11 cellular contexts compared by ENCODE assay signal in the genomic region with DNA sequence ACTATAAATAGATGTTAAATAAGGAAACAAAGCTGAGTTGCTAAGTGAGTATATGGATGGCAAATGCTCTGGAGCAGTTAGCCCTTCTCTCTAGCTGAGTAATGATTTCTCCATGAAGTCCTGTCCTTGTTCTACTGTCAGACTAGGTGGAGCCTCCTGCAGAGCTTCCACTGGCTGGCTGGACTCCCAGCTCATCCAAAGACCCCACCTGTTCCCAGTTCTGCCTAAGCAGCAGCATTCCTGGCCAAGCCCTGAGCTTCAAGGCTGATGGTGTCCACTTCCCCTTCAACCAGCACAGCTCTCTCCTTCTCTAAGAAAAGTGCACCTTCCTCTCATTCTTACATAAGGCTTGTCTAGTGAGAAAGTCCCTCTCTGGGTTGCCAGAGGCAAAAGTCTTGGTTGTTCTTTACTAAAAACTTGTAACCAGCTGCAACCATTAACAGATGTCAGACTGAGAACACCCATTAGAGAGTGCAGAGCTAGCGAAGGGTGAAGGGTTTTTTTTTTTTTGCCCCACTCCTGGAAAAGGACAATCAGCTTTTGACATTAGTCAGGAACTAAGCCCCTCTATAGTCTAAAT. TPM values are rescaled to one million over a fixed set of nuclear protein-coding genes. Genes with fewer than 3 reads are reported as not detected.
DNase-seq lines count a peak whose midpoint lies in the region; ATAC-seq, FAIRE-seq and TF ChIP-seq lines count a peak whose summit lies in the region.
"Had no signal": no experiment of that assay in that cellular context is flagged by ENCODE, and none has a peak within 500 bp of the region (broad histone marks: within the 10 kb centered on the region; RNA-seq: fewer than 3 reads in every experiment).

No MANE protein-coding gene starts in this region.

- DNase-seq in G401 (ENCODE audit: low spot score) (peak; percentile 21), NCI-H446 treated with DMSO at 0.1 percent for 48 hours (lab: John Stamatoyannopoulos, UW) (peak; percentile 36), PC-9 (no peak), ACHN (no peak), kidney (no peak), endodermal cell (no peak)
- DNase-seq: DND-41, foreskin fibroblast, NCI-H524 treated with DMSO at 0.1 percent for 48 hours had no signal

- no peak for FAIRE-seq in kidney (lab: Jason Lieb, UNC)

- H2AFZ ChIP-seq in PC-9: no peak overlapping the region

- H3K4me3 Mint-ChIP-seq in endodermal cell: no peak overlapping the region

- TF ChIP-seq CTCF in PC-9 (conservative IDR thresholded peaks at IDR 0.05) (no peak), kidney (IDR thresholded peaks at IDR 0.05; ENCODE audit: borderline replicate concordance, extremely low read depth, insufficient read depth) (no peak), endodermal cell (conservative IDR thresholded peaks at IDR 0.05) (no peak)

- CTCF ChIA-PET in PC-9 (lab: Charles Lee): no interaction called here

- H3F3A ChIP-seq in PC-9 (ENCODE audit: insufficient read depth, low read depth): no peaks in the 10 kb centered on the region

- no peaks in the 10 kb centered on the region for H3K27me3 ChIP-seq in PC-9 (ENCODE audit: insufficient read depth, low read depth)
- no peaks in the 10 kb centered on the region for H3K27me3 ChIP-seq in endodermal cell (ENCODE audit: control insufficient read depth, insufficient read depth, low read length, poor library complexity, severe bottlenecking)

- in situ Hi-C loops in G401 (cut with HindIII; ENCODE audit: low sequenced_read_pairs): no loop called here
- in situ Hi-C loops in ACHN (cut with HindIII; ENCODE audit: low pct_ligation_motif_present, low pct_unique_long_range_greater_than_20kb, low sequenced_read_pairs): no loop called here

- peaks cover 14% of the 10 kb centered on the region for H3K4me1 Mint-ChIP-seq in endodermal cell

- peak; percentile 60 for ATAC-seq in GM19043 (IDR thresholded peaks at IDR 0.05; ENCODE audit: low read depth, unreplicated experiment)
- peak; percentile 66 for ATAC-seq in HG02884 (IDR thresholded peaks at IDR 0.05; ENCODE audit: unreplicated experiment)

- no peaks in the 10 kb centered on the region for H3K36me3 ChIP-seq in PC-9 (ENCODE audit: low read depth)
- no peaks in the 10 kb centered on the region for H3K36me3 ChIP-seq in kidney (ENCODE audit: control insufficient read depth in 1 of 2, insufficient read depth in 2 of 2, low read length in 2 of 2)
- no peaks in the 10 kb centered on the region for H3K36me3 ChIP-seq in endodermal cell (ENCODE audit: control insufficient read depth, insufficient read depth, low read length)

- intact Hi-C loops in PC-9 (cut with micrococcal nuclease; ENCODE audit: unreplicated experiment): no loop called here
- intact Hi-C loops in kidney (cut with DNase I): no loop called here

- BruUV-seq in PC-9 (replicated peaks; lab: Mats Ljungman, UMichigan): no TSS peak

- H3K27ac ChIP-seq in PC-9: no peak overlapping the region
- H3K27ac ChIP-seq in kidney (ENCODE audit: low read depth in 2 of 2, low read length in 2 of 2): no peak overlapping the region
- no peak overlapping the region for H3K27ac ChIP-seq in endodermal cell (ENCODE audit: low read depth, low read length)

- 92% methylated on average over 1 of the region's 1 CpG; no CpG with 5 or more reads in 1 of the 2 experiments for WGBS in endodermal cell (ENCODE audit: insufficient coverage in 1 of 2, insufficient read length in 1 of 2), 2 experiments

- peaks cover 10% of the 10 kb centered on the region for H3K27me3 Mint-ChIP-seq in endodermal cell (ENCODE audit: insufficient read depth)

- no peak overlapping the region for H3K27ac Mint-ChIP-seq in endodermal cell

- H3K4me1 ChIP-seq in PC-9 (replicated peaks; ENCODE audit: insufficient read depth) (no peaks in the 10 kb centered on the region), kidney (ENCODE audit: control insufficient read depth in 1 of 2, insufficient read depth in 1 of 2, low read depth in 1 of 2, low read length in 2 of 2) (peaks cover 4 to 8% of the 10 kb centered on the region in 2 donors), endodermal cell (ENCODE audit: control insufficient read depth, insufficient read depth, low read length) (no peaks in the 10 kb centered on the region)

- no peaks in the 10 kb centered on the region for H3K9me3 Mint-ChIP-seq in endodermal cell

- no peaks in the 10 kb centered on the region for H4K20me1 ChIP-seq in PC-9 (ENCODE audit: insufficient read depth)

- no peak overlapping the region for H3K4me2 ChIP-seq in PC-9

- H3K9me3 ChIP-seq in PC-9 (ENCODE audit: insufficient read depth, low read depth) (no peaks in the 10 kb centered on the region), kidney (ENCODE audit: control insufficient read depth in 1 of 2, low read length in 2 of 2) (no peaks in the 10 kb centered on the region), endodermal cell (ENCODE audit: control insufficient read depth, low read length) (no peaks in the 10 kb centered on the region)

- no peaks in the 10 kb centered on the region for H3K36me3 Mint-ChIP-seq in endodermal cell (ENCODE audit: low read depth)

- no peaks in the 10 kb centered on the region for H3K79me2 ChIP-seq in PC-9 (ENCODE audit: low read depth)

- H3K9ac ChIP-seq in kidney (ENCODE audit: low read length in 2 of 2): no peak overlapping the region
- H3K9ac ChIP-seq in endodermal cell (ENCODE audit: extremely low read depth, low read length, poor library complexity, severe bottlenecking): no peak overlapping the region

- H3K4me3 ChIP-seq in PC-9: no peak overlapping the region
- no peak overlapping the region for H3K4me3 ChIP-seq in kidney (ENCODE audit: low read length in 2 of 2)
- H3K4me3 ChIP-seq in endodermal cell (ENCODE audit: low read length): no peak overlapping the region

- no peaks in the 10 kb centered on the region for H3K9me2 ChIP-seq in PC-9 (ENCODE audit: insufficient read depth)

- POLR2A ChIA-PET in PC-9 (lab: Charles Lee; ENCODE audit: unreplicated experiment): no interaction called here

RNA-seq across cellular contexts. Expression of a gene that starts 58.9 kb away (rescaled TPM):
- not detected in 2 replicates for total RNA-seq in G401 (2014; rRNA removed; shearing (Covaris generic))
- total RNA-seq in PC-9 (2021): 0.70 and 1.1 TPM in 2 replicates
- 51.9 TPM for total RNA-seq in kidney
- polyA plus RNA-seq in kidney (ENCODE audit: insufficient read depth, low read depth, low replicate concordance): 9.5 TPM
- 100 to 1,000 TPM; 287 to 454 TPM for total RNA-seq in endodermal cell
- polyA plus RNA-seq in endodermal cell (2013, experiment 1 of 2): 303 TPM
- polyA plus RNA-seq in endodermal cell (2013, experiment 2 of 2): 293 TPM

Comparison
In these comparisons a context has a peak if more than half of its experiments do, and no peak if none do; other contexts are left out.
1. DNase-seq: peak in G401 (single experiment) and NCI-H446 treated with DMSO at 0.1 percent for 48 hours (single experiment); none in PC-9 (0 of 2), ACHN (single experiment), kidney (single experiment) and endodermal cell (single experiment).
2. RNA of a gene that starts 58.9 kb away (total RNA-seq): 287 to 454 TPM in endodermal cell and 51.9 TPM in kidney (single experiment); 0.70 to 1.1 TPM in PC-9 and not detected in G401; every median in the first group is over 10 times any median in the second.